Comparison of ENCODE assay signal across 8 cellular contexts in the genomic region with DNA sequence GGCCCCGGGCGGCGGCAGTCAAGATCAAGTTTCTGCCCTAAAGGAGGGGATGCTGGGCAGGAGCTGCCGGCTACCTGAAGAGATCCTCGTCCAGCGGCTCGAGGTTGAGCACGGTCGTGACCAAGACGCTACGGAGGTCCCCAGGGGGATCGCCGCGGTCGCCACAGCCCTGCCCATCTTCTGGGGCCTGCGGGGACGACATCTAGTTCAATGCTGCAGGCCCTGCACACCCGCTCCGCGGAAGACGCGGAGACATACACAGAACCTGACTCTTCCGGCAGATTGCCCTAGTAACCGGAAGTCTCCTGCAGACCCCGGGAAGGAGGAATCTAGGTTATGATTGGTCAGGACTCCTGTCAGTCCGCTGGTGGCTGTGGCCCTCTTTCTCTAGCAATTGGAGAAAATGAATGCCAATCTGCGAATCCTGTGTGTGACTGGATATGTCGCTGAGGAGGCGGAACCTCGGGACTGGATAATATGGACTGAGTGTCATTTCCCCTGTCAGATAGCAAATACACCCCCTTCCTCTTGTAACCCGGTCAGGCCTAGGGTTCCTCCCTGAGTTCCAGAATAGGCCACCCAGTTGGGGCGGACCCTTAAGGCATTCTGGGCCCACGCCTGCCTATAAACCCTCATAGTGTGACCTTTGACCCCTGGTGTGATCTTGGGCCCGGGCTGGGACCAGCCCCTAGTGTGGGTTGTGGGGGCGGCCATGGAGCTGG. TPM values are rescaled to one million over a fixed set of nuclear protein-coding genes. Genes with fewer than 3 reads are reported as not detected.
A peak's percentile ranks its signal among the peaks of the same experiment; 100 is the strongest.
DNase-seq lines count a peak whose midpoint lies in the region; ATAC-seq and TF ChIP-seq lines count a peak whose summit lies in the region.

A gene (minus strand): TSS at position 279 of the 722 bp plus-strand sequence. CDS start 77 bp downstream, at position 202.
A gene (plus strand): TSS at position 501 of the 722 bp plus-strand sequence. CDS start 212 bp downstream, at position 713.

- no peaks in the 10 kb centered on the region for H3K27me3 Mint-ChIP-seq in CD4-positive, CD25-positive, alpha-beta regulatory T cell

- intact Hi-C loops in lower leg skin (cut with DNase I; ENCODE audit: low total_unique reads): no loop called here

- H3K9me3 Mint-ChIP-seq in CD4-positive, CD25-positive, alpha-beta regulatory T cell: peaks cover 0 to 2% (median 0%) of the 10 kb centered on the region in 7 donors

- H3K27me3 ChIP-seq in CD4-positive, CD25-positive, alpha-beta regulatory T cell (ENCODE audit: control insufficient read depth, insufficient read depth, low read length): no peaks in the 10 kb centered on the region

- TF ChIP-seq POLR2A in lower leg skin (IDR thresholded peaks at IDR 0.05): no peak

- H3K36me3 Mint-ChIP-seq in CD4-positive, CD25-positive, alpha-beta regulatory T cell: peaks cover 6% of the 10 kb centered on the region

- H3K27ac ChIP-seq in CD4-positive, CD25-positive, alpha-beta regulatory T cell (ENCODE audit: insufficient read depth, low read length, poor library complexity, severe bottlenecking): peak within 1 kb of the TSS; percentile 91

- peaks cover 15 to 69% (median 37%) of the 10 kb centered on the region in 4 donors for H3K4me1 Mint-ChIP-seq in CD4-positive, CD25-positive, alpha-beta regulatory T cell

- peak within 1 kb of the TSS; percentile 88 to 99 (median 96) for H3K4me3 Mint-ChIP-seq in CD4-positive, CD25-positive, alpha-beta regulatory T cell

- peaks cover 11% of the 10 kb centered on the region for H3K36me3 ChIP-seq in CD4-positive, CD25-positive, alpha-beta regulatory T cell (ENCODE audit: control insufficient read depth, insufficient read depth, low read length)

- peak within 1 kb of the TSS; percentile 97 to 98 (median 98) for H3K27ac Mint-ChIP-seq in CD4-positive, CD25-positive, alpha-beta regulatory T cell

- TF ChIP-seq CTCF in lower leg skin (IDR thresholded peaks at IDR 0.05): peak in 1 of 3 donors; percentile 61

- ATAC-seq in CD4-positive, CD25-positive, alpha-beta regulatory T cell (ENCODE audit: low read depth in 2 of 2): peak; percentile 98 to 99
- ATAC-seq in GM19397 (IDR thresholded peaks at IDR 0.05; ENCODE audit: unreplicated experiment) (peak; percentile 95), HG03565 (IDR thresholded peaks at IDR 0.05; ENCODE audit: unreplicated experiment) (peak; percentile 94)

- peak; percentile 92 to 100 (median 99) for DNase-seq in CD4-positive, CD25-positive, alpha-beta regulatory T cell
- peak; percentile 95 for DNase-seq in NCI-H748 treated with DMSO at 0.1 percent for 48 hours (lab: John Stamatoyannopoulos, UW)
- peak; percentile 87 to 90 for DNase-seq in activated CD4-positive, alpha-beta T cell treated with anti-CD3 and anti-CD28 coated beads, Interleukin-2, amount 50 U/mL, for 4 hours
- DNase-seq in ecto neural progenitor cell (ENCODE audit: low spot score): peak; percentile 95
- DNase-seq in lower leg skin (ENCODE audit: low spot score in 2 of 2): peak; percentile 98 to 99
- peak; percentile 74 to 95 for DNase-seq in stimulated activated CD4-positive, alpha-beta T cell treated with anti-CD3 and anti-CD28 coated beads, Interleukin-4, amount 100 ng/mL, for 4 hours

- H3K4me3 ChIP-seq in CD4-positive, CD25-positive, alpha-beta regulatory T cell (ENCODE audit: low read depth, low read length): peak within 1 kb of the TSS; percentile 83
- peak within 1 kb of the TSS; percentile 83 for H3K4me3 ChIP-seq in lower leg skin (ENCODE audit: low read depth, poor library complexity, severe bottlenecking)

- WGBS in lower leg skin, 2 donors: 0% methylated on average over 31 to 35 of the region's 35 CpGs

- no peaks in the 10 kb centered on the region for H3K9me3 ChIP-seq in CD4-positive, CD25-positive, alpha-beta regulatory T cell (ENCODE audit: control insufficient read depth in 2 of 2, low read length in 2 of 2)

- H3K4me1 ChIP-seq in CD4-positive, CD25-positive, alpha-beta regulatory T cell (ENCODE audit: control insufficient read depth, insufficient read depth, low read length, poor library complexity, severe bottlenecking): peaks cover 39% of the 10 kb centered on the region

RNA-seq across cellular contexts. Expression of the first gene that starts in this region (rescaled TPM):
- 23.9 TPM for total RNA-seq in CD4-positive, CD25-positive, alpha-beta regulatory T cell
- 10 to 100 TPM; 43.0 to 50.6 (median 45.7) TPM for polyA plus RNA-seq in CD4-positive, CD25-positive, alpha-beta regulatory T cell
- total RNA-seq in lower leg skin: 10 to 100 TPM; 57.6 to 84.9 (median 61.4) TPM

RNA-seq across cellular contexts. Expression of the second gene that starts in this region (rescaled TPM):
- total RNA-seq in CD4-positive, CD25-positive, alpha-beta regulatory T cell: 2.0 TPM
- polyA plus RNA-seq in CD4-positive, CD25-positive, alpha-beta regulatory T cell: 1 to 10 TPM in 3 of 4 donors, under 1 TPM in 1; 0.90 to 4.2 (median 3.1) TPM
- total RNA-seq in lower leg skin: 1 to 10 TPM; 3.7 to 4.6 (median 4.0) TPM

Comparison
In these comparisons a context has a peak if more than half of its experiments do, and no peak if none do; other contexts are left out.
1. Peak in every context shown above with its lines: DNase-seq, ATAC-seq, H3K4me3 ChIP-seq and H3K27ac ChIP-seq.